In genomic region chr2:219090900-219091299, GRCh38 we compare ENCODE assay signal across 32 cellular contexts. TPM values are rescaled to one million over a fixed set of nuclear protein-coding genes. Genes with fewer than 3 reads are reported as not detected.
"Had no signal": no experiment of that assay in that cellular context is flagged by ENCODE, and none has a peak within 500 bp of the region (broad histone marks: within the 10 kb centered on the region; RNA-seq: fewer than 3 reads in every experiment).

No MANE protein-coding gene starts in this region.

- H3K79me2 ChIP-seq: parathyroid adenoma had no signal

- DNase-seq: naive thymus-derived CD8-positive, alpha-beta T cell; nephron progenitor cell; nucleus accumbens; ovary; posterior cingulate gyrus; psoas muscle; right cardiac atrium; spleen; stimulated activated CD4-positive, alpha-beta T cell treated with anti-CD3 and anti-CD28 coated beads, Interleukin-12 subunit alpha, Interleukin-12 subunit beta, amount 100 ng/mL, for 4 hours; stimulated activated CD4-positive, alpha-beta T cell treated with anti-CD3 and anti-CD28 coated beads, Interleukin-1b, Interleukin-23, amount 100 ng/mL, for 48 hours; stimulated activated CD4-positive, alpha-beta T cell treated with anti-CD3 and anti-CD28 coated beads, Interleukin-4, amount 100 ng/mL, for 1 hour; stimulated activated CD4-positive, alpha-beta T cell treated with anti-CD3 and anti-CD28 coated beads, Interleukin-4, amount 100 ng/mL, for 4 hours; stimulated activated CD8-positive, alpha-beta memory T cell treated with anti-CD3 and anti-CD28 coated beads, Interleukin-4, amount 100 ng/mL, for 48 hours; stimulated activated naive CD4-positive, alpha-beta T cell; stimulated activated naive CD8-positive, alpha-beta T cell treated with anti-CD3 and anti-CD28 coated beads, Interleukin-15, amount 100 ng/mL, for 72 hours; stimulated activated naive CD8-positive, alpha-beta T cell treated with anti-CD3 and anti-CD28 coated beads, Interleukin-15, Interleukin-2, amounts not matched to agents 100 U/mL and 50 U/mL, for 24 hours; substantia nigra; testis; tibial artery; transverse colon; upper lobe of right lung; uterus had no signal

- ATAC-seq: naive thymus-derived CD8-positive, alpha-beta T cell; natural killer cell treated with Interleukin-12 subunit alpha and Interleukin-12 subunit beta and Interleukin-15 and Interleukin-18, amount 100 ng/mL, for 72 hours; psoas muscle; right cardiac atrium; sciatic nerve; stimulated activated memory B cell treated with anti-CD40 and anti-IgM and Interleukin-4, amounts not matched to agents 10 μg/mL and 1 μg/mL and 100 μg/mL, for 72 hours; stimulated activated naive CD8-positive, alpha-beta T cell treated with anti-CD3 and anti-CD28 coated beads, Interleukin-15, amount 100 ng/mL, for 72 hours; stimulated activated naive CD8-positive, alpha-beta T cell treated with anti-CD3 and anti-CD28 coated beads, Interleukin-15, Interleukin-2, amounts not matched to agents 100 U/mL and 50 U/mL, for 24 hours; upper lobe of right lung had no signal

- H3K4me3 ChIP-seq: ovary, psoas muscle, skin epidermis, smooth muscle cell, spleen, suprapubic skin, testis, tibial artery, transverse colon, upper lobe of right lung, uterus had no signal

- H3K27ac ChIP-seq: neutrophil, ovary, parathyroid adenoma, psoas muscle, skin epidermis, spleen, suprapubic skin, testis, tibial artery, transverse colon, upper lobe of right lung, uterus had no signal

- H3K27me3 ChIP-seq: neutrophil, ovary, spleen, suprapubic skin, testis, tibial artery, transverse colon, upper lobe of right lung, uterus had no signal

- H3K36me3 ChIP-seq: neutrophil, ovary, suprapubic skin, upper lobe of right lung, uterus had no signal

- H3K4me2 ChIP-seq: smooth muscle cell had no signal

- H3K4me1 ChIP-seq: parathyroid adenoma, psoas muscle, suprapubic skin, testis, tibial artery, upper lobe of right lung, uterus had no signal

- H3K9ac ChIP-seq: parathyroid adenoma had no signal

- H3K9me3 ChIP-seq: neutrophil, ovary, psoas muscle, spleen, suprapubic skin, testis, tibial artery, transverse colon, upper lobe of right lung, uterus had no signal

- H2AFZ ChIP-seq: parathyroid adenoma had no signal

RNA-seq across cellular contexts. Expression of gene IHH, which starts 30.2 kb away (rescaled TPM):
- total RNA-seq: naive thymus-derived CD8-positive, alpha-beta T cell; psoas muscle; right cardiac atrium; spleen; urinary bladder had no signal
- polyA plus RNA-seq: naive thymus-derived CD8-positive, alpha-beta T cell; smooth muscle cell had no signal

RNA-seq across cellular contexts. Expression of gene CFAP65, which starts 49.6 kb away (rescaled TPM):
- total RNA-seq: naive thymus-derived CD8-positive, alpha-beta T cell; natural killer cell treated with Interleukin-12 subunit alpha and Interleukin-12 subunit beta and Interleukin-15 and Interleukin-18, amount 100 ng/mL, for 72 hours; osteoblast; psoas muscle; right cardiac atrium; smooth muscle cell; suprapubic skin; upper lobe of right lung; urinary bladder had no signal
- polyA plus RNA-seq: psoas muscle, right cardiac atrium, smooth muscle cell, spleen, urinary bladder had no signal
